11 cellular contexts compared by ENCODE assay signal in the genomic region with DNA sequence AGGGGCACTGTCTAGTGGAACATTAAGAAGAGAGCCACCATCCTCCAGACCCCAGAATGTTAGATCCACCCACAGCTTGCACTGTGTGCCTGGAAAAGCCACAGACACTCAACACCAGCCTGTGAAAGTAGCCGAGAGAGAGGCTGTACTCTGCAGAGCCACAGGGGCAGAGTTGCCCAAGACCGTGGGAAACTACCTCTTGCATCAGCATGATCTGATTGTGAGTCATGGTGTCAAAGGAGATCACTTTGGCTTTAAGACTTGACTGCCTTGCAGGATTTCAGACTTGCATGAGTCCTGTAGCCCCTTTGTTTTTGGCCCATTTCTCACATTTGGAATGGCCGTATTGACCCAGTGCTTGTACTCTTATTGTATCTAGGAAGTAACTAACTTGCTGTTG.
DNase-seq lines count a peak whose midpoint lies in the region; ATAC-seq, FAIRE-seq and TF ChIP-seq lines count a peak whose summit lies in the region.
"Had no signal": no experiment of that assay in that cellular context is flagged by ENCODE, and none has a peak within 500 bp of the region (broad histone marks: within the 10 kb centered on the region; RNA-seq: fewer than 3 reads in every experiment).

No MANE protein-coding gene starts in this region.

- H3K4me1 ChIP-seq in adipocyte (ENCODE audit: control insufficient read depth, insufficient read depth, low read length) = peaks cover 13% of the 10 kb centered on the region
- H3K4me1 ChIP-seq in HepG2 (ENCODE audit: insufficient read depth, low read length) = no peaks in the 10 kb centered on the region
- H3K4me1 ChIP-seq: right atrium auricular region had no signal

- H2AFZ ChIP-seq in HepG2 (ENCODE audit: low read length) = no peak overlapping the region

- no peaks in the 10 kb centered on the region for H4K20me1 ChIP-seq in HepG2 (ENCODE audit: insufficient read depth, low read length)

- peak overlapping the region; percentile 40 for H3K27ac Mint-ChIP-seq in Calu3 (ENCODE audit: unreplicated experiment)
- H3K27ac Mint-ChIP-seq: activated T-helper 1 cell treated with anti-CD3 and anti-CD28 coated beads, Interleukin-12 subunit alpha, Interleukin-12 subunit beta, Interleukin-2, Interleukin-4 antibody, amounts not matched to agents 30 ng/mL and 10 ng/mL and 1 ng/mL, durations not matched to agents 14 hours and 24 hours and 36 hours had no signal

- H3K4me2 ChIP-seq in HepG2 (ENCODE audit: low read depth, low read length) = no peak overlapping the region

- BruUV-seq in Calu3 (replicated peaks; lab: Mats Ljungman, UMichigan) (no TSS peak), HepG2 (replicated peaks; lab: Mats Ljungman, UMichigan) (no TSS peak)

- no peaks in the 10 kb centered on the region for H3K27me3 Mint-ChIP-seq in Calu3 (ENCODE audit: unreplicated experiment)

- no peak for TF ChIP-seq RAD21 in HepG2 (CRISPR knock-in tag; IDR thresholded peaks at IDR 0.05)

- H3K4me1 Mint-ChIP-seq in Calu3 (ENCODE audit: low read depth, unreplicated experiment) = peaks cover 21% of the 10 kb centered on the region

- H3K27ac ChIP-seq in HepG2 (ENCODE audit: extremely low read length, insufficient read depth, low read length) (no peak overlapping the region), caudate nucleus (ENCODE audit: low read depth, low read length) (no peak overlapping the region)
- H3K27ac ChIP-seq: right atrium auricular region had no signal

- peaks cover 6% of the 10 kb centered on the region for H3K9me3 Mint-ChIP-seq in Calu3 (ENCODE audit: low read depth, unreplicated experiment)

- no peak for FAIRE-seq in HepG2 (lab: Jason Lieb, UNC)
- no peak for FAIRE-seq in HTR-8/SVneo (lab: Jason Lieb, UNC)
- FAIRE-seq: GM19239 had no signal

- CTCF ChIA-PET in Calu3 (lab: Charles Lee) = interaction anchor here (0.6 kb wide), 1 partner anchor 700 kb away, joined by 4 read pairs; no protein-coding TSS in a partner anchor
- CTCF ChIA-PET in HepG2 (lab: Yijun Ruan, JAX; ENCODE audit: low intra/inter-chr PET ratio, low total read pairs) = no interaction called here

- 32% methylated on average over 2 of the region's 3 CpGs for WGBS in HepG2 (ENCODE audit: low lambda C conversion rate)

- no peak for TF ChIP-seq POLR2A in HepG2 (IDR thresholded peaks at IDR 0.05; ENCODE audit: insufficient read depth in 1 of 2, low read depth in 2 of 2, low read length in 2 of 2)

- TF ChIP-seq CTCF in Calu3 (IDR thresholded peaks at IDR 0.05; ENCODE audit: unreplicated experiment) (no peak), HepG2 (CRISPR knock-in tag; IDR thresholded peaks at IDR 0.05) (no peak)

- H3K9me3 ChIP-seq in adipocyte (ENCODE audit: control insufficient read depth, low read length) (no peaks in the 10 kb centered on the region), HepG2 (ENCODE audit: low read length) (peaks cover 23% of the 10 kb centered on the region; the same call in 1 of the 2 replicates)
- H3K9me3 ChIP-seq: right atrium auricular region had no signal

- TF ChIP-seq EP300 in HepG2 (IDR thresholded peaks at IDR 0.05; ENCODE audit: low read depth in 2 of 2, low read length in 2 of 2) (no peak), HepG2 (CRISPR knock-in tag; IDR thresholded peaks at IDR 0.05; ENCODE audit: borderline replicate concordance) (no peak)

- POLR2A ChIA-PET in HepG2 (lab: Yijun Ruan, JAX) = no interaction called here

- no peak overlapping the region for H3K9ac ChIP-seq in adipocyte (ENCODE audit: low read length)
- H3K9ac ChIP-seq in HepG2 (ENCODE audit: insufficient read depth, low read depth, low read length) = no peak overlapping the region

- H3K4me3 ChIP-seq in adipocyte (ENCODE audit: low read length) = no peak overlapping the region
- no peak overlapping the region for H3K4me3 ChIP-seq in HepG2 (replicated peaks in 1 of 3; ENCODE audit: insufficient read depth in 1 of 3, low read depth in 2 of 3, low read length in 3 of 3)
- H3K4me3 ChIP-seq: right atrium auricular region had no signal

- no peaks in the 10 kb centered on the region for H3K27me3 ChIP-seq in adipocyte (replicated peaks; ENCODE audit: control insufficient read depth, insufficient read depth, low read length)
- no peaks in the 10 kb centered on the region for H3K27me3 ChIP-seq in HepG2 (ENCODE audit: control insufficient read depth in 1 of 2, insufficient read depth in 2 of 2, low read length in 2 of 2)
- H3K27me3 ChIP-seq: right atrium auricular region had no signal

- no peaks in the 10 kb centered on the region for H3K36me3 ChIP-seq in adipocyte (ENCODE audit: control insufficient read depth, insufficient read depth, low read length, severe bottlenecking)
- no peaks in the 10 kb centered on the region for H3K36me3 ChIP-seq in HepG2 (replicated peaks in 1 of 2; ENCODE audit: control insufficient read depth in 1 of 2, insufficient read depth in 2 of 2, low read length in 2 of 2)
- H3K36me3 ChIP-seq: right atrium auricular region had no signal

- in situ Hi-C loops in HepG2 (cut with HindIII; ENCODE audit: extremely low pct_ligation_motif_present, low pct_unique_long_range_greater_than_20kb) = no loop called here

- H3K36me3 Mint-ChIP-seq in Calu3 (ENCODE audit: insufficient read depth, unreplicated experiment) = peaks cover 4% of the 10 kb centered on the region

- no peaks in the 10 kb centered on the region for H3K79me2 ChIP-seq in HepG2 (ENCODE audit: insufficient read depth, low read length)

- intact Hi-C loops in Calu3 (cut with micrococcal nuclease; ENCODE audit: unreplicated experiment) (no loop called here), HepG2 (cut with micrococcal nuclease; ENCODE audit: unreplicated experiment) (no loop called here)

- ATAC-seq in HepG2 (no peak; the same call in 2 of the 3 replicates), HG02981 (IDR thresholded peaks at IDR 0.05; ENCODE audit: unreplicated experiment) (no peak)

- no peak overlapping the region for H3K4me3 Mint-ChIP-seq in Calu3 (ENCODE audit: low read depth, unreplicated experiment)
- H3K4me3 Mint-ChIP-seq: activated T-helper 1 cell treated with anti-CD3 and anti-CD28 coated beads, Interleukin-12 subunit alpha, Interleukin-12 subunit beta, Interleukin-2, Interleukin-4 antibody, amounts not matched to agents 30 ng/mL and 10 ng/mL and 1 ng/mL, durations not matched to agents 14 hours and 24 hours and 36 hours had no signal

- DNase-seq in Calu3 (peak; percentile 65), HS-27A (ENCODE audit: low read depth) (peak; percentile 38), adipocyte (ENCODE audit: low read depth) (peak; percentile 91), HepG2 (ENCODE audit: low spot score) (no peak), caudate nucleus (lab: John Stamatoyannopoulos, UW) (no peak), HTR-8/SVneo (ENCODE audit: insufficient read length, low spot score) (no peak), NCI-H1436 (lab: John Stamatoyannopoulos, UW) (no peak)

TF ChIP-seq in HepG2, 621 proteins besides CTCF, POLR2A, EP300 and RAD21 (continues in another document):
- TF ChIP-seq HNRNPUL1 (IDR thresholded peaks at IDR 0.05; ENCODE audit: low read depth, low read length) = no peak
- no peak for TF ChIP-seq NR3C1 (CRISPR knock-in tag; IDR thresholded peaks at IDR 0.05)
- TF ChIP-seq, protein P1, sequence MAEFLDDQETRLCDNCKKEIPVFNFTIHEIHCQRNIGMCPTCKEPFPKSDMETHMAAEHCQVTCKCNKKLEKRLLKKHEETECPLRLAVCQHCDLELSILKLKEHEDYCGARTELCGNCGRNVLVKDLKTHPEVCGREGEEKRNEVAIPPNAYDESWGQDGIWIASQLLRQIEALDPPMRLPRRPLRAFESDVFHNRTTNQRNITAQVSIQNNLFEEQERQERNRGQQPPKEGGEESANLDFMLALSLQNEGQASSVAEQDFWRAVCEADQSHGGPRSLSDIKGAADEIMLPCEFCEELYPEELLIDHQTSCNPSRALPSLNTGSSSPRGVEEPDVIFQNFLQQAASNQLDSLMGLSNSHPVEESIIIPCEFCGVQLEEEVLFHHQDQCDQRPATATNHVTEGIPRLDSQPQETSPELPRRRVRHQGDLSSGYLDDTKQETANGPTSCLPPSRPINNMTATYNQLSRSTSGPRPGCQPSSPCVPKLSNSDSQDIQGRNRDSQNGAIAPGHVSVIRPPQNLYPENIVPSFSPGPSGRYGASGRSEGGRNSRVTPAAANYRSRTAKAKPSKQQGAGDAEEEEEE (CRISPR knock-in tag; IDR thresholded peaks at IDR 0.05; ENCODE audit: borderline replicate concordance) = no peak
- no peak for TF ChIP-seq NFE2L2 (IDR thresholded peaks at IDR 0.05; ENCODE audit: low read length)
- no peak for TF ChIP-seq CENPT (CRISPR knock-in tag; IDR thresholded peaks at IDR 0.05; ENCODE audit: low read depth)
- TF ChIP-seq ZBTB21 (CRISPR knock-in tag; IDR thresholded peaks at IDR 0.05) = no peak
- TF ChIP-seq HDAC1 (CRISPR knock-in tag; IDR thresholded peaks at IDR 0.05) = no peak
- TF ChIP-seq THYN1 (CRISPR knock-in tag; IDR thresholded peaks at IDR 0.05; ENCODE audit: borderline replicate concordance, low read depth) = no peak
- TF ChIP-seq FOSL2 (CRISPR knock-in tag; IDR thresholded peaks at IDR 0.05) = peak; percentile 83
- TF ChIP-seq ZNF251 (CRISPR knock-in tag; IDR thresholded peaks at IDR 0.05) = no peak
- TF ChIP-seq, protein P2, sequence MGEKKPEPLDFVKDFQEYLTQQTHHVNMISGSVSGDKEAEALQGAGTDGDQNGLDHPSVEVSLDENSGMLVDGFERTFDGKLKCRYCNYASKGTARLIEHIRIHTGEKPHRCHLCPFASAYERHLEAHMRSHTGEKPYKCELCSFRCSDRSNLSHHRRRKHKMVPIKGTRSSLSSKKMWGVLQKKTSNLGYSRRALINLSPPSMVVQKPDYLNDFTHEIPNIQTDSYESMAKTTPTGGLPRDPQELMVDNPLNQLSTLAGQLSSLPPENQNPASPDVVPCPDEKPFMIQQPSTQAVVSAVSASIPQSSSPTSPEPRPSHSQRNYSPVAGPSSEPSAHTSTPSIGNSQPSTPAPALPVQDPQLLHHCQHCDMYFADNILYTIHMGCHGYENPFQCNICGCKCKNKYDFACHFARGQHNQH (CRISPR knock-in tag; IDR thresholded peaks at IDR 0.05) = no peak
- TF ChIP-seq IKZF1 (IDR thresholded peaks at IDR 0.05) = no peak
- TF ChIP-seq YY1 (IDR thresholded peaks at IDR 0.05; ENCODE audit: insufficient read depth, insufficient replicate concordance, low read depth, low read length) = no peak
- TF ChIP-seq SMAD1 (CRISPR knock-in tag; IDR thresholded peaks at IDR 0.05; ENCODE audit: borderline replicate concordance, low read depth) = no peak
- no peak for TF ChIP-seq HOXA7 (CRISPR knock-in tag; IDR thresholded peaks at IDR 0.05)
- TF ChIP-seq ZNF558 (CRISPR knock-in tag; IDR thresholded peaks at IDR 0.05; ENCODE audit: borderline replicate concordance) = no peak
- no peak for TF ChIP-seq ZSCAN30 (CRISPR knock-in tag; IDR thresholded peaks at IDR 0.05)
- no peak for TF ChIP-seq RAD51 (IDR thresholded peaks at IDR 0.05; ENCODE audit: borderline replicate concordance)
- no peak for TF ChIP-seq ASH2L (IDR thresholded peaks at IDR 0.05; ENCODE audit: insufficient read length, low read depth, low read length)
- no peak for TF ChIP-seq CREB1 (IDR thresholded peaks at IDR 0.05)
- TF ChIP-seq CREB1 (CRISPR knock-in tag; IDR thresholded peaks at IDR 0.05) = no peak

Comparison
In these comparisons a context has a peak if more than half of its experiments do, and no peak if none do; other contexts are left out.
1. DNase-seq: peak in Calu3 (single experiment), HS-27A (single experiment) and adipocyte (single experiment); none in HepG2 (single experiment), caudate nucleus (0 of 61), HTR-8/SVneo (single experiment) and NCI-H1436 (single experiment).